Comparison of ENCODE assay signal across 27 cellular contexts in the genomic region with DNA sequence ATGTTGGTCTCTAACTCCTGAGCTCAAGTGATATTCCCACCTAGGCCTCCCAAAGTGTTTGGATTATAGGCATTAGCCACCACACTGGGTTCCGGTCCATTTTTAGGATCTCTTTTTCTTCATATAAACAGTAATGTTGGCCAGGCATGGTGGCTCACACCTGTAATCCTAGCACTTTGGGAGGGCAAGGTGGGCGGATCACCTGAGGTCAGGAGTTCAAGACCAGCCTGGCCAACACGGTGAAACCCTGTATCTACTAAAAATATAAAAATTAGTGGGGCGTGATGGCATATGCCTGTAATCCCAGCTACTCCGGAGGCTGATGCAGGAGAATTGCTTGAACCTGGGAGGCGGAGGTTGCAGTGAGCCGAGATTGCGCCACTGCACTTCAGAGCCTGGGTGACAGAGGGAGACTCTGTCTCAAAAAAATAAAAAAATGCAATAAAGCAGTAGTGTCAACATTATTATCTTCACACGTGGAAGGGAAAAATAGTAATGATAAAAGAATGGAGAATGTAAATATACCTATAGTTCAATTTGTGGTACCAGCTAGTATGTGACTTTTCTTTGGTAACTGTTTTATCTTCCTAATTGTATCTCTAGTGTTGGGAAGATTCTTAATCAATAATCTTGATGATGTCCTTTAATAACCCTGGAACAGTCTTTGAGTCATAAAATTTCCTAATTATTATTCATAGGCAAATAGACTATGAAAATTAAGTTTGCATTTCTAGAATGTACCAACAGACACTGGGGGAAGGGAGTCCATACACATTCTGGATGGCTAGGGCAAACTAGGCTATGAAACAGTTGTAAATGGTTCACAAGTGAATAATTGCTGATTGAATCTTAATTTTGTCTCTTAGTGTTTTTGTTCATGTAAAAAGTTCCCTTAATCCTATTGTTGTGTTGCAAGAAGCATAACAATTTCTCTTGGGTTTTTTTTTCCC. TPM values are rescaled to one million over a fixed set of nuclear protein-coding genes. Genes with fewer than 3 reads are reported as not detected.
DNase-seq lines count a peak whose midpoint lies in the region; ATAC-seq, FAIRE-seq and TF ChIP-seq lines count a peak whose summit lies in the region.
"Had no signal": no experiment of that assay in that cellular context is flagged by ENCODE, and none has a peak within 500 bp of the region (broad histone marks: within the 10 kb centered on the region; RNA-seq: fewer than 3 reads in every experiment).

No MANE protein-coding gene starts in this region.

- no peak overlapping the region for H3K4me3 Mint-ChIP-seq in activated naive CD8-positive, alpha-beta T cell treated with anti-CD3 and anti-CD28 coated beads, Interleukin-2, amount 50 U/mL, for 24 hours
- H3K4me3 Mint-ChIP-seq: memory B cell; stimulated activated naive B cell treated with anti-CD40 and anti-IgM and Interleukin-4, amounts not matched to agents 10 μg/mL and 1 μg/mL and 100 μg/mL, for 72 hours had no signal

- no peaks in the 10 kb centered on the region for H3K27me3 ChIP-seq in HUES48 (ENCODE audit: control insufficient read depth, insufficient read depth, low read length)
- no peaks in the 10 kb centered on the region for H3K27me3 ChIP-seq in RWPE2 (ENCODE audit: insufficient read depth, poor library complexity, severe bottlenecking)
- H3K27me3 ChIP-seq in foreskin keratinocyte, result no peaks in the 10 kb centered on the region
- H3K27me3 ChIP-seq in small intestine (ENCODE audit: control insufficient read depth in 2 of 2, insufficient read depth in 2 of 2, low read length in 2 of 2), result no peaks in the 10 kb centered on the region
- H3K27me3 ChIP-seq: pancreas, sigmoid colon, thyroid gland had no signal

- H3K27ac Mint-ChIP-seq in activated naive CD8-positive, alpha-beta T cell treated with anti-CD3 and anti-CD28 coated beads, Interleukin-2, amount 50 U/mL, for 24 hours, result no peak overlapping the region
- H3K27ac Mint-ChIP-seq: memory B cell; stimulated activated naive B cell treated with anti-CD40 and anti-IgM and Interleukin-4, amounts not matched to agents 10 μg/mL and 1 μg/mL and 100 μg/mL, for 72 hours had no signal

- peaks cover 2% of the 10 kb centered on the region for H3K36me3 Mint-ChIP-seq in activated naive CD8-positive, alpha-beta T cell treated with anti-CD3 and anti-CD28 coated beads, Interleukin-2, amount 50 U/mL, for 24 hours (ENCODE audit: low read depth)

- no peak for FAIRE-seq in small intestine (lab: Jason Lieb, UNC)
- FAIRE-seq: bronchial epithelial cell, endothelial cell of umbilical vein, islet of Langerhans, pancreas had no signal

- H3K4me3 ChIP-seq in HUES48 (ENCODE audit: low read depth, low read length), result no peak overlapping the region
- H3K4me3 ChIP-seq in RWPE2 (ENCODE audit: severe bottlenecking), result no peak overlapping the region
- no peak overlapping the region for H3K4me3 ChIP-seq in small intestine (ENCODE audit: low read depth in 1 of 2, low read length in 2 of 2)
- H3K4me3 ChIP-seq: sigmoid colon, thyroid gland had no signal

- no peak overlapping the region for H3K9ac ChIP-seq in HUES48 (ENCODE audit: low read depth, low read length)

- H3K4me1 ChIP-seq in HUES48 (ENCODE audit: control insufficient read depth, insufficient read depth, low read length), result peaks cover 29% of the 10 kb centered on the region
- peaks cover 39% of the 10 kb centered on the region for H3K4me1 ChIP-seq in RWPE2 (ENCODE audit: insufficient read depth, poor library complexity, severe bottlenecking)
- H3K4me1 ChIP-seq in foreskin keratinocyte, result peaks cover 25% of the 10 kb centered on the region
- H3K4me1 ChIP-seq in small intestine (ENCODE audit: control insufficient read depth in 2 of 2, insufficient read depth in 1 of 2, low read depth in 1 of 2, low read length in 1 of 2), result no peaks in the 10 kb centered on the region

- no peaks in the 10 kb centered on the region for H3K27me3 Mint-ChIP-seq in activated naive CD8-positive, alpha-beta T cell treated with anti-CD3 and anti-CD28 coated beads, Interleukin-2, amount 50 U/mL, for 24 hours
- H3K27me3 Mint-ChIP-seq: memory B cell; stimulated activated naive B cell treated with anti-CD40 and anti-IgM and Interleukin-4, amounts not matched to agents 10 μg/mL and 1 μg/mL and 100 μg/mL, for 72 hours had no signal

- H3K9me3 Mint-ChIP-seq in activated naive CD8-positive, alpha-beta T cell treated with anti-CD3 and anti-CD28 coated beads, Interleukin-2, amount 50 U/mL, for 24 hours, result no peaks in the 10 kb centered on the region
- H3K9me3 Mint-ChIP-seq: memory B cell; naive thymus-derived CD4-positive, alpha-beta T cell; stimulated activated naive B cell treated with anti-CD40 and anti-IgM and Interleukin-4, amounts not matched to agents 10 μg/mL and 1 μg/mL and 100 μg/mL, for 72 hours had no signal

- H3K36me3 ChIP-seq in HUES48 (ENCODE audit: control insufficient read depth, insufficient read depth, low read length) (peaks cover 24% of the 10 kb centered on the region), RWPE2 (ENCODE audit: low read depth) (peaks cover 64% of the 10 kb centered on the region), small intestine (ENCODE audit: control insufficient read depth in 2 of 2, insufficient read depth in 2 of 2, low read length in 2 of 2) (peaks cover 0 to 3% of the 10 kb centered on the region in 2 donors)
- H3K36me3 ChIP-seq: pancreas, sigmoid colon, thyroid gland had no signal

- H3K27ac ChIP-seq in HUES48 (ENCODE audit: low read depth, low read length), result peak overlapping the region; percentile 46
- H3K27ac ChIP-seq in RWPE2 (ENCODE audit: poor library complexity, severe bottlenecking), result peak overlapping the region; percentile 94
- peak overlapping the region; percentile 83 for H3K27ac ChIP-seq in foreskin keratinocyte
- no peak overlapping the region for H3K27ac ChIP-seq in small intestine (ENCODE audit: low read depth in 1 of 2, low read length in 1 of 2)
- H3K27ac ChIP-seq: sigmoid colon had no signal

- no peaks in the 10 kb centered on the region for H3K9me3 ChIP-seq in HUES48 (ENCODE audit: control insufficient read depth, insufficient read depth, low read length)
- H3K9me3 ChIP-seq in RWPE2 (ENCODE audit: severe bottlenecking), result no peaks in the 10 kb centered on the region
- H3K9me3 ChIP-seq in small intestine (ENCODE audit: control insufficient read depth, low read depth), result no peaks in the 10 kb centered on the region
- H3K9me3 ChIP-seq: pancreas, sigmoid colon, thyroid gland had no signal

- TF ChIP-seq CTCF in RWPE2 (IDR thresholded peaks at IDR 0.05; ENCODE audit: poor library complexity, severe bottlenecking) (no peak), foreskin keratinocyte (conservative IDR thresholded peaks at IDR 0.05) (no peak), subcutaneous adipose tissue (IDR thresholded peaks at IDR 0.05; ENCODE audit: low read depth) (peak; percentile 51)

- peaks cover 32% of the 10 kb centered on the region for H3K4me1 Mint-ChIP-seq in activated naive CD8-positive, alpha-beta T cell treated with anti-CD3 and anti-CD28 coated beads, Interleukin-2, amount 50 U/mL, for 24 hours

- WGBS in small intestine, 3 donors, result 68 to 76% (median 70%) methylated on average over 9 of the region's 9 CpGs

- DNase-seq in RWPE2 (ENCODE audit: low spot score), result no peak
- no peak for DNase-seq in foreskin keratinocyte
- no peak for DNase-seq in small intestine
- no peak for DNase-seq in activated naive CD8-positive, alpha-beta T cell treated with anti-CD3 and anti-CD28 coated beads, Interleukin-2, amount 50 U/mL, for 24 hours
- no peak for DNase-seq in islet precursor cell
- DNase-seq: activated gamma-delta T cell; AML-193; cortex of kidney; DND-41; foreskin fibroblast; H7; hypothalamus; naive thymus-derived CD4-positive, alpha-beta T cell; NCI-H146; NCI-H2171 treated with DMSO at 0.1 percent for 48 hours; NCI-H748 treated with DMSO at 0.1 percent for 48 hours; pancreas; sigmoid colon; stimulated activated naive B cell treated with anti-CD40 and anti-IgM and Interleukin-4, amounts not matched to agents 10 μg/mL and 1 μg/mL and 100 μg/mL, for 72 hours; thyroid gland had no signal

- no peak for ATAC-seq in RWPE2 (ENCODE audit: low read depth)
- no peak for ATAC-seq in foreskin keratinocyte
- no peak for ATAC-seq in activated naive CD8-positive, alpha-beta T cell treated with anti-CD3 and anti-CD28 coated beads, Interleukin-2, amount 50 U/mL, for 24 hours
- ATAC-seq: naive thymus-derived CD4-positive, alpha-beta T cell; pancreas; stimulated activated naive B cell treated with anti-CD40 and anti-IgM and Interleukin-4, amounts not matched to agents 10 μg/mL and 1 μg/mL and 100 μg/mL, for 72 hours had no signal

RNA-seq across cellular contexts. Expression of gene PARD6B, which starts 3.6 kb away (rescaled TPM):
- total RNA-seq in foreskin keratinocyte (4.3 and 5.2 TPM in 2 replicates), subcutaneous adipose tissue (1 to 10 TPM; 1.6 to 2.2 (median 1.9) TPM)
- polyA plus RNA-seq in foreskin keratinocyte (1.0 and 1.1 TPM in 2 replicates), small intestine (1 to 10 TPM; 2.4 to 9.2 (median 8.9) TPM)
- total RNA-seq: endothelial cell of umbilical vein had no signal

RNA-seq across cellular contexts. Expression of gene RIPOR3, which starts 43.7 kb away (rescaled TPM):
- total RNA-seq in foreskin keratinocyte (0.07 TPM in 2 replicates), subcutaneous adipose tissue (10 to 100 TPM in 3 of 4 donors, 1 to 10 TPM in 1; 8.8 to 63.0 (median 37.3) TPM)
- polyA plus RNA-seq in foreskin keratinocyte (0.06 TPM in 2 replicates), small intestine (10 to 100 TPM in 1 of 3 donors, 1 to 10 TPM in 1, under 1 TPM in 1; 0.22 to 10.9 (median 1.9) TPM)
- total RNA-seq: endothelial cell of umbilical vein; T-helper 1 cell treated with Interleukin-12 subunit alpha and Interleukin-12 subunit beta and Interleukin-4 antibody, amounts not matched to agents 30 ng/mL and 1 ng/mL, for 36 hours had no signal
- polyA plus RNA-seq: endothelial cell of umbilical vein had no signal

RNA-seq across cellular contexts. Expression of gene BCAS4, which starts 59.9 kb away (rescaled TPM):
- 11.5 and 15.0 TPM in 2 replicates for total RNA-seq in foreskin keratinocyte
- polyA plus RNA-seq in foreskin keratinocyte, result 20.6 and 23.5 TPM in 2 replicates
- total RNA-seq in subcutaneous adipose tissue, result 10 to 100 TPM in 1 of 4 donors, 1 to 10 TPM in 2, under 1 TPM in 1; 0.49 to 14.8 (median 4.3) TPM
- polyA plus RNA-seq in small intestine, result 1 to 10 TPM in 2 of 3 donors, under 1 TPM in 1; 0.45 to 1.7 (median 1.4) TPM

Comparison
In these comparisons a context has a peak if more than half of its experiments do, and no peak if none do; other contexts are left out.
1. H3K27ac ChIP-seq: peak in HUES48 (single experiment), RWPE2 (single experiment) and foreskin keratinocyte (single experiment); none in small intestine (0 of 2).